ENCODE assay signal across 13 cellular contexts in the genomic region with DNA sequence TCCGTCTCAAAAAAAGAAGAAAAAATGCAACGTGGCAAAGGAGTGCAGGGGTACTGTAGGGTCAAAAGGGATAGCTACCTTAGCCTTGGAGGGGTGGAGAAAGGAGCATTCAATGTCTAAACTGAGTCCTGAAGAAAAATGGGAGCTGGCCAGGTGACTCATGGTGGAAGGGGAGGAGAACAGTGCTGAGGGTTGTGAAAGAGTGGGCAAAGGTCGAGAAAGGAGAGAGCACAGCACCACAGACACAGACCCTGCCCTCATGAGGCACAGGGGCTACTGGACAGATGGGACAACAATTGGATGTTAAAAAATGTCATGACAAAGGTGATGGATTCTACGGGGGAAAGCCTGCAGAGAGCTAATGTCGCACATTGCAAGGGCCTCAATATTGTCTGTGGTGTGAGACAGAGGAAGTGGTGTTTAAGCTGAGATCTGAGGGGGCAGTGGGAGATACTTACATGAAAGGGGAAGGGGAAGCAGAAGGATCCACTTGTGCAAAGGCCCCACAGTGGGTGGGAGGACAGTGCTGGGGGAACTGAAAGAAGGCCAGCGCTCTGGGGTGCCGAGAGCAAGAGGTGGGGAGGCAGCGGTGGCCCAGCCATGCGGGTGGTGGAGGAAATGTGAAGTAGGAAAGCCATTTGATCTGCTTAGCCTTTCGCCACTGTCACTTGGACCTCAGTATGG. TPM values are rescaled to one million over a fixed set of nuclear protein-coding genes. Genes with fewer than 3 reads are reported as not detected.
DNase-seq lines count a peak whose midpoint lies in the region; ATAC-seq and TF ChIP-seq lines count a peak whose summit lies in the region.
"Had no signal": no experiment of that assay in that cellular context is flagged by ENCODE, and none has a peak within 500 bp of the region (broad histone marks: within the 10 kb centered on the region; RNA-seq: fewer than 3 reads in every experiment).

No MANE protein-coding gene starts in this region.

- no peaks in the 10 kb centered on the region for H3F3A ChIP-seq in neural progenitor cell (ENCODE audit: low read depth)

- TF ChIP-seq CTCF in GM13977 (IDR thresholded peaks at IDR 0.05; ENCODE audit: extremely low read depth, insufficient read depth, missing control alignments) = no peak
- no peak for TF ChIP-seq CTCF in neural progenitor cell (IDR thresholded peaks at IDR 0.05)
- no peak for TF ChIP-seq CTCF in colonic mucosa (IDR thresholded peaks at IDR 0.05)

- intact Hi-C loops in colonic mucosa (cut with DNase I) = no loop called here

- no peak overlapping the region for H3K4me3 ChIP-seq in neural progenitor cell
- no peak overlapping the region for H3K4me3 ChIP-seq in colonic mucosa
- no peak overlapping the region for H3K4me3 ChIP-seq in CD8-positive, alpha-beta memory T cell (ENCODE audit: low read length)

- CTCF ChIA-PET in CD8-positive, alpha-beta memory T cell (lab: Charles Lee) = interaction anchor here (0.9 kb wide), 1 partner anchor 20 kb away, joined by 3 read pairs; no protein-coding TSS in a partner anchor

- in situ Hi-C loops in GM13977 (cut with MboI; ENCODE audit: low pct_unique_long_range_greater_than_20kb, low sequenced_read_pairs, unreplicated experiment) = loop anchor here (25.0 kb wide), 1 partner anchor 606 kb away; no protein-coding TSS in a partner anchor

- H2AFZ ChIP-seq in neural progenitor cell (replicated peaks) = no peak overlapping the region

- no peaks in the 10 kb centered on the region for H3K9me3 Mint-ChIP-seq in central memory CD8-positive, alpha-beta T cell
- no peaks in the 10 kb centered on the region for H3K9me3 Mint-ChIP-seq in neural progenitor cell
- H3K9me3 Mint-ChIP-seq in CD8-positive, alpha-beta memory T cell = no peaks in the 10 kb centered on the region
- H3K9me3 Mint-ChIP-seq: activated CD4-positive, alpha-beta T cell treated with anti-CD3 and anti-CD28 coated beads, Interleukin-2, amount 10 ng/mL, durations not matched to agents 24 days and 14 days had no signal

- peak; percentile 31 for DNase-seq in GM13977 (ENCODE audit: low spot score)
- no peak for DNase-seq in central memory CD8-positive, alpha-beta T cell (ENCODE audit: low spot score in 2 of 2)
- DNase-seq in neural progenitor cell (ENCODE audit: low spot score) = no peak
- no peak for DNase-seq in stimulated activated CD4-positive, alpha-beta T cell treated with anti-CD3 and anti-CD28 coated beads, Interleukin-4, amount 100 ng/mL, for 4 hours
- DNase-seq in colonic mucosa = no peak
- no peak for DNase-seq in CD8-positive, alpha-beta memory T cell
- no peak for DNase-seq in superior temporal gyrus (ENCODE audit: extremely low spot score)
- DNase-seq: activated CD4-positive, alpha-beta T cell treated with anti-CD3 and anti-CD28 coated beads, Interleukin-2, amount 10 ng/mL, durations not matched to agents 24 days and 14 days; NCI-H1930; RPMI8226 had no signal

- no peaks in the 10 kb centered on the region for H3K36me3 ChIP-seq in neural progenitor cell
- H3K36me3 ChIP-seq in colonic mucosa = no peaks in the 10 kb centered on the region
- no peaks in the 10 kb centered on the region for H3K36me3 ChIP-seq in CD8-positive, alpha-beta memory T cell (ENCODE audit: insufficient read depth, low read length)

- H3K4me1 ChIP-seq in neural progenitor cell = no peaks in the 10 kb centered on the region
- H3K4me1 ChIP-seq in colonic mucosa = no peaks in the 10 kb centered on the region
- no peaks in the 10 kb centered on the region for H3K4me1 ChIP-seq in CD8-positive, alpha-beta memory T cell (ENCODE audit: insufficient read depth, low read length)

- no peaks in the 10 kb centered on the region for H3K79me2 ChIP-seq in neural progenitor cell (ENCODE audit: low read depth)

- no peak overlapping the region for H3K27ac Mint-ChIP-seq in central memory CD8-positive, alpha-beta T cell (ENCODE audit: low read depth)
- H3K27ac Mint-ChIP-seq in neural progenitor cell = peak overlapping the region; percentile 40
- H3K27ac Mint-ChIP-seq in CD8-positive, alpha-beta memory T cell = peak overlapping the region in 1 of 8 donors; percentile 26
- H3K27ac Mint-ChIP-seq: activated CD4-positive, alpha-beta T cell treated with anti-CD3 and anti-CD28 coated beads, Interleukin-2, amount 10 ng/mL, durations not matched to agents 24 days and 14 days had no signal

- H3K9ac ChIP-seq in neural progenitor cell = no peak overlapping the region
- no peak overlapping the region for H3K9ac ChIP-seq in colonic mucosa (ENCODE audit: low read depth in 2 of 2, low read length in 2 of 2)

- no peaks in the 10 kb centered on the region for H3K9me3 ChIP-seq in neural progenitor cell (ENCODE audit: low read depth)
- no peaks in the 10 kb centered on the region for H3K9me3 ChIP-seq in colonic mucosa
- H3K9me3 ChIP-seq in CD8-positive, alpha-beta memory T cell (ENCODE audit: low read length) = no peaks in the 10 kb centered on the region

- H3K36me3 Mint-ChIP-seq in central memory CD8-positive, alpha-beta T cell (ENCODE audit: insufficient read depth) = no peaks in the 10 kb centered on the region
- no peaks in the 10 kb centered on the region for H3K36me3 Mint-ChIP-seq in neural progenitor cell
- H3K36me3 Mint-ChIP-seq in CD8-positive, alpha-beta memory T cell = no peaks in the 10 kb centered on the region

- H3K27ac ChIP-seq in neural progenitor cell (no peak overlapping the region), colonic mucosa (no peak overlapping the region)
- no peak overlapping the region for H3K27ac ChIP-seq in CD8-positive, alpha-beta memory T cell (ENCODE audit: low read depth, low read length)

- H3K4me2 ChIP-seq in neural progenitor cell = no peak overlapping the region

- H3K4me1 Mint-ChIP-seq in central memory CD8-positive, alpha-beta T cell = peaks cover 5% of the 10 kb centered on the region
- H3K4me1 Mint-ChIP-seq in neural progenitor cell = no peaks in the 10 kb centered on the region
- peaks cover 0 to 11% (median 6%) of the 10 kb centered on the region in 3 donors for H3K4me1 Mint-ChIP-seq in CD8-positive, alpha-beta memory T cell

- H3K27me3 Mint-ChIP-seq in central memory CD8-positive, alpha-beta T cell = peaks cover 69% of the 10 kb centered on the region
- H3K27me3 Mint-ChIP-seq in neural progenitor cell (ENCODE audit: insufficient read depth, low read depth) = peaks cover 5% of the 10 kb centered on the region
- peaks cover 21 to 48% of the 10 kb centered on the region in 2 donors for H3K27me3 Mint-ChIP-seq in CD8-positive, alpha-beta memory T cell

- no peak overlapping the region for H3K4me3 Mint-ChIP-seq in central memory CD8-positive, alpha-beta T cell
- H3K4me3 Mint-ChIP-seq in neural progenitor cell = no peak overlapping the region
- no peak overlapping the region for H3K4me3 Mint-ChIP-seq in CD8-positive, alpha-beta memory T cell
- H3K4me3 Mint-ChIP-seq: activated CD4-positive, alpha-beta T cell treated with anti-CD3 and anti-CD28 coated beads, Interleukin-2, amount 10 ng/mL, durations not matched to agents 24 days and 14 days had no signal

- ATAC-seq in HG03565 (IDR thresholded peaks at IDR 0.05; ENCODE audit: unreplicated experiment) = peak; percentile 44
- peak; percentile 36 for ATAC-seq in central memory CD8-positive, alpha-beta T cell (replicated peaks; ENCODE audit: extremely low read depth, poor library complexity, severe bottlenecking)

- H3K27me3 ChIP-seq in neural progenitor cell (no peaks in the 10 kb centered on the region), colonic mucosa (no peaks in the 10 kb centered on the region)
- H3K27me3 ChIP-seq in CD8-positive, alpha-beta memory T cell (ENCODE audit: insufficient read depth, low read length, poor library complexity, severe bottlenecking) = no peaks in the 10 kb centered on the region

- POLR2A ChIA-PET in CD8-positive, alpha-beta memory T cell (lab: Charles Lee) = no interaction called here

- no peaks in the 10 kb centered on the region for H4K20me1 ChIP-seq in neural progenitor cell (ENCODE audit: low read depth)

RNA-seq across cellular contexts. Expression of a gene that starts 42.9 kb away (rescaled TPM):
- total RNA-seq in neural progenitor cell (ENCODE audit: low replicate concordance) (not detected in 2 replicates), colonic mucosa (10 to 100 TPM; 26.9 to 40.7 TPM)
- total RNA-seq in CD8-positive, alpha-beta memory T cell = not detected
- polyA plus RNA-seq in CD8-positive, alpha-beta memory T cell = not detected
- total RNA-seq: activated CD4-positive, alpha-beta T cell treated with anti-CD3 and anti-CD28 coated beads, Interleukin-2, amount 10 ng/mL, durations not matched to agents 24 days and 14 days; HT-29; temporal lobe had no signal

Comparison
In these comparisons a context has a peak if more than half of its experiments do, and no peak if none do; other contexts are left out.
1. RNA of a gene that starts 42.9 kb away (total RNA-seq): 26.9 to 40.7 TPM in colonic mucosa; not detected in neural progenitor cell and not detected in CD8-positive, alpha-beta memory T cell; every median in the first group is over 10 times any median in the second.